In genomic region chr9:899440-900184, GRCh38 we compare ENCODE assay signal across 1 cellular context.
TF ChIP-seq lines count a peak whose summit lies in the region.

No MANE protein-coding gene starts in this region.

TF ChIP-seq in HEK293, 187 proteins besides CTCF, POLR2A, EP300 and RAD21 (continued from another document):
- TF ChIP-seq ZBTB6 (tag by site-specific recombination; IDR thresholded peaks at IDR 0.05) (no peak), INSM2 (tag by site-specific recombination; IDR thresholded peaks at IDR 0.05) (peak; percentile 46; the same call in 1 of the 2 replicates), ZNF549 (tag by site-specific recombination; IDR thresholded peaks at IDR 0.05) (no peak), ZNF146 (tag by site-specific recombination; IDR thresholded peaks at IDR 0.05) (no peak), TRIM28 (IDR thresholded peaks at IDR 0.05; ENCODE audit: borderline replicate concordance, low read length) (peak; percentile 94; the same call in 1 of the 2 replicates), ZNF404 (tag by site-specific recombination; IDR thresholded peaks at IDR 0.05) (no peak), ZNF184 (tag by site-specific recombination; IDR thresholded peaks at IDR 0.05) (no peak), ZNF837 (tag by site-specific recombination; IDR thresholded peaks at IDR 0.05) (no peak), ZNF645 (tag by site-specific recombination; IDR thresholded peaks at IDR 0.05) (no peak), ZNF514 (tag by site-specific recombination; IDR thresholded peaks at IDR 0.05) (no peak), ZNF785 (tag by site-specific recombination; IDR thresholded peaks at IDR 0.05) (no peak), ZNF624 (tag by site-specific recombination; IDR thresholded peaks at IDR 0.05) (no peak), ZNF558 (tag by site-specific recombination; IDR thresholded peaks at IDR 0.05) (no peak), ZNF138 (tag by site-specific recombination; IDR thresholded peaks at IDR 0.05; ENCODE audit: borderline replicate concordance) (no peak), ZNF639 (tag by site-specific recombination; IDR thresholded peaks at IDR 0.05) (peak; percentile 38; the same call in 1 of the 2 replicates), ZNF221 (tag by site-specific recombination; IDR thresholded peaks at IDR 0.05; ENCODE audit: borderline replicate concordance) (no peak), KLF9 (tag by site-specific recombination; IDR thresholded peaks at IDR 0.05; ENCODE audit: low read depth) (0 out of 2 replicates have a peak, but pooled peaks have one; percentile 33), EGR2 (tag by site-specific recombination; IDR thresholded peaks at IDR 0.05; ENCODE audit: low read depth) (no peak), MZF1 (tag by site-specific recombination; IDR thresholded peaks at IDR 0.05; ENCODE audit: borderline replicate concordance) (peak; percentile 98), ZNF391 (tag by site-specific recombination; IDR thresholded peaks at IDR 0.05; ENCODE audit: borderline replicate concordance, low read depth) (no peak; the same call in 1 of the 2 replicates), ZNF302 (tag by site-specific recombination; IDR thresholded peaks at IDR 0.05; ENCODE audit: low read depth) (no peak; the same call in 1 of the 2 replicates), ZFP37 (tag by site-specific recombination; IDR thresholded peaks at IDR 0.05) (no peak), ZNF335 (tag by site-specific recombination; conservative IDR thresholded peaks at IDR 0.05) (peak; percentile 67), ZNF2 (tag by site-specific recombination; IDR thresholded peaks at IDR 0.05) (0 out of 2 replicates have a peak, but pooled peaks have one; percentile 73), ZNF266 (tag by site-specific recombination; IDR thresholded peaks at IDR 0.05; ENCODE audit: low read depth) (no peak), ZNF473 (tag by site-specific recombination; IDR thresholded peaks at IDR 0.05) (no peak), ZNF426 (tag by site-specific recombination; IDR thresholded peaks at IDR 0.05) (no peak), ZNF621 (tag by site-specific recombination; IDR thresholded peaks at IDR 0.05) (no peak), ZNF76 (tag by site-specific recombination; IDR thresholded peaks at IDR 0.05; ENCODE audit: borderline replicate concordance, low read depth) (no peak), YY2 (tag by site-specific recombination; IDR thresholded peaks at IDR 0.05) (no peak), ZBTB7A (tag by site-specific recombination; IDR thresholded peaks at IDR 0.05; ENCODE audit: low read depth) (no peak), ZFP3 (tag by site-specific recombination; IDR thresholded peaks at IDR 0.05; ENCODE audit: low read depth) (peak; percentile 17; the same call in 1 of the 2 replicates), ZNF292 (tag by site-specific recombination; IDR thresholded peaks at IDR 0.05; ENCODE audit: borderline replicate concordance, low read depth) (no peak), ZNF311 (tag by site-specific recombination; IDR thresholded peaks at IDR 0.05; ENCODE audit: borderline replicate concordance) (no peak), ZNF664 (tag by site-specific recombination; IDR thresholded peaks at IDR 0.05) (no peak), GLI2 (tag by site-specific recombination; IDR thresholded peaks at IDR 0.05; ENCODE audit: borderline replicate concordance, low read depth) (peak; percentile 52; the same call in 1 of the 2 replicates), ZNF114 (tag by site-specific recombination; IDR thresholded peaks at IDR 0.05) (no peak), ZBTB20 (tag by site-specific recombination; IDR thresholded peaks at IDR 0.05) (0 out of 2 replicates have a peak, but pooled peaks have one; percentile 17), REPIN1 (tag by site-specific recombination; IDR thresholded peaks at IDR 0.05; ENCODE audit: low read depth) (no peak), KLF17 (tag by site-specific recombination; IDR thresholded peaks at IDR 0.05) (peak; percentile 89), PBX3 (CRISPR knock-in tag; IDR thresholded peaks at IDR 0.05) (no peak), GLI4 (tag by site-specific recombination; IDR thresholded peaks at IDR 0.05) (no peak), ZNF707 (tag by site-specific recombination; IDR thresholded peaks at IDR 0.05) (no peak), ZNF670 (tag by site-specific recombination; IDR thresholded peaks at IDR 0.05; ENCODE audit: low read depth) (no peak), ZNF610 (tag by site-specific recombination; IDR thresholded peaks at IDR 0.05; ENCODE audit: borderline replicate concordance) (peak; percentile 83; the same call in 1 of the 2 replicates)
- TF ChIP-seq, protein P1, sequence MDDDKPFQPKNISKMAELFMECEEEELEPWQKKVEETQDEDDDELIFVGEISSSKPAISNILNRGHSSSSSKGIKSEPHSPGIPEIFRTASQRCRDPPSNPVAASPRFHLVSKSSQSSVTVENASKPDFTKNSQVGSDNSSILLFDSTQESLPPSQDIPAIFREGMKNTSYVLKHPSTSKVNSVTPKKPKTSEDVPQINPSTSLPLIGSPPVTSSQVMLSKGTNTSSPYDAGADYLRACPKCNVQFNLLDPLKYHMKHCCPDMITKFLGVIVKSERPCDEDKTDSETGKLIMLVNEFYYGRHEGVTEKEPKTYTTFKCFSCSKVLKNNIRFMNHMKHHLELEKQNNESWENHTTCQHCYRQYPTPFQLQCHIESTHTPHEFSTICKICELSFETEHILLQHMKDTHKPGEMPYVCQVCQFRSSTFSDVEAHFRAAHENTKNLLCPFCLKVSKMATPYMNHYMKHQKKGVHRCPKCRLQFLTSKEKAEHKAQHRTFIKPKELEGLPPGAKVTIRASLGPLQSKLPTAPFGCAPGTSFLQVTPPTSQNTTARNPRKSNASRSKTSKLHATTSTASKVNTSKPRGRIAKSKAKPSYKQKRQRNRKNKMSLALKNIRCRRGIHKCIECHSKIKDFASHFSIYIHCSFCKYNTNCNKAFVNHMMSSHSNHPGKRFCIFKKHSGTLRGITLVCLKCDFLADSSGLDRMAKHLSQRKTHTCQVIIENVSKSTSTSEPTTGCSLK (tag by site-specific recombination; IDR thresholded peaks at IDR 0.05) = no peak
- TF ChIP-seq, protein P2, sequence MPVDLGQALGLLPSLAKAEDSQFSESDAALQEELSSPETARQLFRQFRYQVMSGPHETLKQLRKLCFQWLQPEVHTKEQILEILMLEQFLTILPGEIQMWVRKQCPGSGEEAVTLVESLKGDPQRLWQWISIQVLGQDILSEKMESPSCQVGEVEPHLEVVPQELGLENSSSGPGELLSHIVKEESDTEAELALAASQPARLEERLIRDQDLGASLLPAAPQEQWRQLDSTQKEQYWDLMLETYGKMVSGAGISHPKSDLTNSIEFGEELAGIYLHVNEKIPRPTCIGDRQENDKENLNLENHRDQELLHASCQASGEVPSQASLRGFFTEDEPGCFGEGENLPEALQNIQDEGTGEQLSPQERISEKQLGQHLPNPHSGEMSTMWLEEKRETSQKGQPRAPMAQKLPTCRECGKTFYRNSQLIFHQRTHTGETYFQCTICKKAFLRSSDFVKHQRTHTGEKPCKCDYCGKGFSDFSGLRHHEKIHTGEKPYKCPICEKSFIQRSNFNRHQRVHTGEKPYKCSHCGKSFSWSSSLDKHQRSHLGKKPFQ (tag by site-specific recombination; IDR thresholded peaks at IDR 0.05) = peak; percentile 24; the same call in 1 of the 2 replicates
- TF ChIP-seq, protein P3, sequence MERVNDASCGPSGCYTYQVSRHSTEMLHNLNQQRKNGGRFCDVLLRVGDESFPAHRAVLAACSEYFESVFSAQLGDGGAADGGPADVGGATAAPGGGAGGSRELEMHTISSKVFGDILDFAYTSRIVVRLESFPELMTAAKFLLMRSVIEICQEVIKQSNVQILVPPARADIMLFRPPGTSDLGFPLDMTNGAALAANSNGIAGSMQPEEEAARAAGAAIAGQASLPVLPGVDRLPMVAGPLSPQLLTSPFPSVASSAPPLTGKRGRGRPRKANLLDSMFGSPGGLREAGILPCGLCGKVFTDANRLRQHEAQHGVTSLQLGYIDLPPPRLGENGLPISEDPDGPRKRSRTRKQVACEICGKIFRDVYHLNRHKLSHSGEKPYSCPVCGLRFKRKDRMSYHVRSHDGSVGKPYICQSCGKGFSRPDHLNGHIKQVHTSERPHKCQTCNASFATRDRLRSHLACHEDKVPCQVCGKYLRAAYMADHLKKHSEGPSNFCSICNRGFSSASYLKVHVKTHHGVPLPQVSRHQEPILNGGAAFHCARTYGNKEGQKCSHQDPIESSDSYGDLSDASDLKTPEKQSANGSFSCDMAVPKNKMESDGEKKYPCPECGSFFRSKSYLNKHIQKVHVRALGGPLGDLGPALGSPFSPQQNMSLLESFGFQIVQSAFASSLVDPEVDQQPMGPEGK (tag by site-specific recombination; IDR thresholded peaks at IDR 0.05) = peak; percentile 62
- TF ChIP-seq, protein P4, sequence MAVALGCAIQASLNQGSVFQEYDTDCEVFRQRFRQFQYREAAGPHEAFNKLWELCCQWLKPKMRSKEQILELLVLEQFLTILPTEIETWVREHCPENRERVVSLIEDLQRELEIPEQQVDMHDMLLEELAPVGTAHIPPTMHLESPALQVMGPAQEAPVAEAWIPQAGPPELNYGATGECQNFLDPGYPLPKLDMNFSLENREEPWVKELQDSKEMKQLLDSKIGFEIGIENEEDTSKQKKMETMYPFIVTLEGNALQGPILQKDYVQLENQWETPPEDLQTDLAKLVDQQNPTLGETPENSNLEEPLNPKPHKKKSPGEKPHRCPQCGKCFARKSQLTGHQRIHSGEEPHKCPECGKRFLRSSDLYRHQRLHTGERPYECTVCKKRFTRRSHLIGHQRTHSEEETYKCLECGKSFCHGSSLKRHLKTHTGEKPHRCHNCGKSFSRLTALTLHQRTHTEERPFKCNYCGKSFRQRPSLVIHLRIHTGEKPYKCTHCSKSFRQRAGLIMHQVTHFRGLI (tag by site-specific recombination; IDR thresholded peaks at IDR 0.05) = no peak
TF ChIP-seq in HEK293: peak in this region for 50.
